1 cellular context compared by ENCODE assay signal in genomic region chr12:113770389-113770865, GRCh38.
TF ChIP-seq lines count a peak whose summit lies in the region.

No MANE protein-coding gene starts in this region.

TF ChIP-seq in HepG2, 621 proteins besides CTCF, POLR2A, EP300 and RAD21 (continued from another document and continues in another):
- TF ChIP-seq ARID4A (CRISPR knock-in tag; IDR thresholded peaks at IDR 0.05; ENCODE audit: borderline replicate concordance) (peak; percentile 79; the same call in 1 of the 2 replicates), RFX1 (IDR thresholded peaks at IDR 0.05) (no peak), ZNF234 (CRISPR knock-in tag; conservative IDR thresholded peaks at IDR 0.05) (no peak), GLI4 (CRISPR knock-in tag; IDR thresholded peaks at IDR 0.05; ENCODE audit: borderline replicate concordance) (no peak), ZNF10 (CRISPR knock-in tag; IDR thresholded peaks at IDR 0.05; ENCODE audit: borderline replicate concordance, low read depth) (no peak), ZNF567 (CRISPR knock-in tag; IDR thresholded peaks at IDR 0.05; ENCODE audit: borderline replicate concordance) (0 out of 2 replicates have a peak, but pooled peaks have one; percentile 67), NPAS2 (CRISPR knock-in tag; IDR thresholded peaks at IDR 0.05; ENCODE audit: borderline replicate concordance) (no peak), ZNF343 (CRISPR knock-in tag; IDR thresholded peaks at IDR 0.05) (peak; percentile 84; the same call in 1 of the 2 replicates), HMGXB3 (CRISPR knock-in tag; IDR thresholded peaks at IDR 0.05; ENCODE audit: borderline replicate concordance) (peak; percentile 79; the same call in 1 of the 2 replicates), E2F2 (CRISPR knock-in tag; IDR thresholded peaks at IDR 0.05; ENCODE audit: borderline replicate concordance) (no peak), SOX5 (CRISPR knock-in tag; IDR thresholded peaks at IDR 0.05; ENCODE audit: borderline replicate concordance) (peak; percentile 92), ZBTB39 (CRISPR knock-in tag; IDR thresholded peaks at IDR 0.05) (0 out of 2 replicates have a peak, but pooled peaks have one; percentile 25), HCFC1 (IDR thresholded peaks at IDR 0.05; ENCODE audit: low read depth, low read length) (no peak), GATAD1 (CRISPR knock-in tag; IDR thresholded peaks at IDR 0.05) (peak; percentile 74), KMT2A (CRISPR knock-in tag; IDR thresholded peaks at IDR 0.05) (no peak), ZBTB20 (CRISPR knock-in tag; IDR thresholded peaks at IDR 0.05; ENCODE audit: borderline replicate concordance, low read depth) (peak; percentile 96), MTERF4 (CRISPR knock-in tag; IDR thresholded peaks at IDR 0.05) (no peak), ZNF615 (CRISPR knock-in tag; IDR thresholded peaks at IDR 0.05; ENCODE audit: borderline replicate concordance) (no peak; the same call in 1 of the 2 replicates), MXD3 (CRISPR knock-in tag; IDR thresholded peaks at IDR 0.05) (no peak), ZXDC (CRISPR knock-in tag; IDR thresholded peaks at IDR 0.05) (peak; percentile 60; the same call in 1 of the 2 replicates), TBL1XR1 (IDR thresholded peaks at IDR 0.05; ENCODE audit: borderline replicate concordance, low read length, partially characterized antibody) (peak; percentile 62), ZBTB1 (CRISPR knock-in tag; IDR thresholded peaks at IDR 0.05; ENCODE audit: borderline replicate concordance) (no peak), ZNF687 (CRISPR knock-in tag; IDR thresholded peaks at IDR 0.05) (peak; percentile 99), SMAD1 (CRISPR knock-in tag; IDR thresholded peaks at IDR 0.05; ENCODE audit: borderline replicate concordance, low read depth) (no peak), GZF1 (CRISPR knock-in tag; IDR thresholded peaks at IDR 0.05) (0 out of 2 replicates have a peak, but pooled peaks have one; percentile 44), BCL6 (CRISPR knock-in tag; IDR thresholded peaks at IDR 0.05) (peak; percentile 79), ETV6 (CRISPR knock-in tag; conservative IDR thresholded peaks at IDR 0.05) (no peak), GPBP1L1 (CRISPR knock-in tag; IDR thresholded peaks at IDR 0.05) (no peak), MAX (IDR thresholded peaks at IDR 0.05) (peak; percentile 94), CREM (IDR thresholded peaks at IDR 0.05) (peak; percentile 85), CREM (CRISPR knock-in tag; IDR thresholded peaks at IDR 0.05) (no peak)
